ENCODE assay signal across 14 cellular contexts in the genomic region with DNA sequence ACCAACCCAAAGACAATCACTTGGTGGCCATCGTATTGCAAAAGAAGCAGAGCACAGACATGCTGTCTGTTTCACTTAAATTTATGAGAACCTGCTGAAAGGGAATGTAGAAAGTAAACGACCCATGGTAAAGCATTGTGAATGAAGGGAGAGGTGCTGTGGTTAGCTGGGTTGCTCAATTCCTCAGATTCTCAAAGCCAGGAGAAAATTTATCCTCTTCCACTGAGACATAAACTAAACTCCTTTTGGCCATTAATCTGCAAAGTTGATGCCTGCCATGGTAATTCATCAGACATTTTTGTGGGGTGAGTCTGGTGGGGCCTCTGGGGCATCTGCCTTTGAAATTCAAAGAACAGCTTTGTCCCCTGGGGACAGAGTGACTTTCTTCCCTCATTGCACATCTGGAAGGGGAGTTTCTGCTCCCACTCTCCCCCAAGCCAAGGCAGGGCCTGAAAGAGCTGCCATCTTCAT.
DNase-seq lines count a peak whose midpoint lies in the region; ATAC-seq and TF ChIP-seq lines count a peak whose summit lies in the region.
"Had no signal": no experiment of that assay in that cellular context is flagged by ENCODE, and none has a peak within 500 bp of the region (broad histone marks: within the 10 kb centered on the region; RNA-seq: fewer than 3 reads in every experiment).

No MANE protein-coding gene starts in this region.

- peaks cover 11% of the 10 kb centered on the region for H3K4me1 ChIP-seq in mammary epithelial cell (ENCODE audit: insufficient read depth, low read length)
- H3K4me1 ChIP-seq in mesenchymal stem cell (ENCODE audit: control insufficient read depth, insufficient read depth, low read depth, low read length), result no peaks in the 10 kb centered on the region
- H3K4me1 ChIP-seq: transverse colon had no signal

- H2AFZ ChIP-seq in mammary epithelial cell (ENCODE audit: low read depth, low read length) (peak overlapping the region; percentile 64), mesenchymal stem cell (ENCODE audit: low read depth, low read length) (no peak overlapping the region)

- in situ Hi-C loops in mammary epithelial cell (cut with MboI; ENCODE audit: low sequenced_read_pairs in 2 of 2), result no loop called here

- H3K4me1 Mint-ChIP-seq in activated CD4-positive, alpha-beta memory T cell treated with anti-CD3 and anti-CD28 coated beads, Interleukin-2, amount 10 ng/mL, durations not matched to agents 7 days and 5 days, result no peaks in the 10 kb centered on the region

- no peak overlapping the region for H2BK120ac ChIP-seq in mesenchymal stem cell (ENCODE audit: low read depth, low read length)

- H3K9ac ChIP-seq in mammary epithelial cell (ENCODE audit: insufficient read depth, low read length) (no peak overlapping the region), mesenchymal stem cell (ENCODE audit: low read length) (no peak overlapping the region)

- no peak overlapping the region for H3K14ac ChIP-seq in mesenchymal stem cell (ENCODE audit: low read length in 2 of 2)

- no peaks in the 10 kb centered on the region for H3K36me3 Mint-ChIP-seq in activated CD4-positive, alpha-beta memory T cell treated with anti-CD3 and anti-CD28 coated beads, Interleukin-2, amount 10 ng/mL, durations not matched to agents 7 days and 5 days (ENCODE audit: low read depth)

- H3K79me1 ChIP-seq in mesenchymal stem cell (replicated peaks; ENCODE audit: low read length, poor library complexity, severe bottlenecking), result no peaks in the 10 kb centered on the region

- H3K36me3 ChIP-seq in MG63, result no peaks in the 10 kb centered on the region
- H3K36me3 ChIP-seq in mammary epithelial cell (ENCODE audit: insufficient read depth, low read length), result no peaks in the 10 kb centered on the region
- no peaks in the 10 kb centered on the region for H3K36me3 ChIP-seq in mesenchymal stem cell (ENCODE audit: control insufficient read depth in 1 of 2, insufficient read depth in 2 of 2, low read depth in 1 of 2, low read length in 2 of 2)
- H3K36me3 ChIP-seq: sigmoid colon, transverse colon had no signal

- peak overlapping the region in 1 of 2 experiments; percentile 7 for H2BK12ac ChIP-seq in mesenchymal stem cell (ENCODE audit: low read length in 2 of 2)

- DNase-seq in AG09309 (ENCODE audit: low read depth) (peak; percentile 90), MG63 (peak; percentile 23), mammary epithelial cell (peak; percentile 58), mesenchymal stem cell (peak; percentile 78), NCI-H2196 (lab: John Stamatoyannopoulos, UW; ENCODE audit: unreplicated experiment) (no peak)
- DNase-seq in activated CD4-positive, alpha-beta memory T cell treated with anti-CD3 and anti-CD28 coated beads, Interleukin-2, amount 10 ng/mL, durations not matched to agents 7 days and 5 days, result no peak
- DNase-seq: activated CD8-positive, alpha-beta memory T cell treated with anti-CD3 and anti-CD28 coated beads, Interleukin-2, amount 50 U/mL, for 4 hours; dorsolateral prefrontal cortex; hypothalamus; sigmoid colon; transverse colon had no signal

- H3K18ac ChIP-seq in mesenchymal stem cell (ENCODE audit: low read depth in 1 of 2, low read length in 2 of 2), result peak overlapping the region; percentile 7 to 85

- WGBS in mammary epithelial cell (ENCODE audit: low coverage, missing lambda C conversion rate), result 31% methylated on average over 2 of the region's 2 CpGs
- WGBS in mesenchymal stem cell, result 11% methylated on average over 1 of the region's 2 CpGs

- no peak for ATAC-seq in GM18861 (IDR thresholded peaks at IDR 0.05; ENCODE audit: unreplicated experiment)
- ATAC-seq in GM21390 (IDR thresholded peaks at IDR 0.05; ENCODE audit: unreplicated experiment), result no peak

- CTCF ChIA-PET in mammary epithelial cell (lab: Charles Lee; ENCODE audit: low non-redundant PET), result no interaction called here
- CTCF ChIA-PET in activated CD4-positive, alpha-beta memory T cell treated with anti-CD3 and anti-CD28 coated beads, Interleukin-2, amount 10 ng/mL, durations not matched to agents 7 days and 5 days (lab: Charles Lee), result no interaction called here

- H4K91ac ChIP-seq in mesenchymal stem cell (ENCODE audit: low read length), result no peak overlapping the region

- H3K27ac Mint-ChIP-seq in activated CD4-positive, alpha-beta memory T cell treated with anti-CD3 and anti-CD28 coated beads, Interleukin-2, amount 10 ng/mL, durations not matched to agents 7 days and 5 days, result no peak overlapping the region

- H3K4me2 ChIP-seq in mammary epithelial cell (ENCODE audit: insufficient read depth, low read depth, low read length) (peak overlapping the region; percentile 32), mesenchymal stem cell (ENCODE audit: low read length, poor library complexity, severe bottlenecking) (no peak overlapping the region)

- no TSS peak for BruUV-seq in mammary epithelial cell (replicated peaks; lab: Mats Ljungman, UMichigan)

- H3K27me3 Mint-ChIP-seq in activated CD4-positive, alpha-beta memory T cell treated with anti-CD3 and anti-CD28 coated beads, Interleukin-2, amount 10 ng/mL, durations not matched to agents 7 days and 5 days, result no peaks in the 10 kb centered on the region

- peaks cover 6% of the 10 kb centered on the region for H3K9me3 Mint-ChIP-seq in activated CD4-positive, alpha-beta memory T cell treated with anti-CD3 and anti-CD28 coated beads, Interleukin-2, amount 10 ng/mL, durations not matched to agents 7 days and 5 days

- no peak overlapping the region for H3K4me3 Mint-ChIP-seq in activated CD4-positive, alpha-beta memory T cell treated with anti-CD3 and anti-CD28 coated beads, Interleukin-2, amount 10 ng/mL, durations not matched to agents 7 days and 5 days
- H3K4me3 Mint-ChIP-seq: CD14-positive monocyte had no signal

- H4K8ac ChIP-seq in mesenchymal stem cell (ENCODE audit: low read length), result no peak overlapping the region

- POLR2A ChIA-PET in activated CD4-positive, alpha-beta memory T cell treated with anti-CD3 and anti-CD28 coated beads, Interleukin-2, amount 10 ng/mL, durations not matched to agents 7 days and 5 days (lab: Charles Lee), result no interaction called here

- intact Hi-C loops in mammary epithelial cell (cut with micrococcal nuclease), result no loop called here

- TF ChIP-seq CTCF in AG09309 (IDR thresholded peaks at IDR 0.05; ENCODE audit: control insufficient read depth, insufficient read depth, low read depth, low read length, missing control alignments), result no peak
- TF ChIP-seq CTCF in mammary epithelial cell (conservative IDR thresholded peaks at IDR 0.05 in 1 of 2, IDR thresholded peaks at IDR 0.05 in 1 of 2; ENCODE audit: extremely low read depth in 1 of 2, insufficient read depth in 1 of 2, low read depth in 1 of 2, low read length in 2 of 2), result no peak

- H3K9me3 ChIP-seq in MG63 (no peaks in the 10 kb centered on the region), mammary epithelial cell (replicated peaks; ENCODE audit: insufficient read depth, low read length) (no peaks in the 10 kb centered on the region), mesenchymal stem cell (ENCODE audit: control insufficient read depth, low read length) (no peaks in the 10 kb centered on the region)
- H3K9me3 ChIP-seq: sigmoid colon, transverse colon had no signal

- H3K27ac ChIP-seq in mammary epithelial cell (ENCODE audit: insufficient read depth, low read depth, low read length) (no peak overlapping the region), mesenchymal stem cell (ENCODE audit: low read length, poor library complexity, severe bottlenecking) (peak overlapping the region; percentile 35)
- H3K27ac ChIP-seq: dorsolateral prefrontal cortex, sigmoid colon had no signal

- no peak overlapping the region for H3K23ac ChIP-seq in mesenchymal stem cell (ENCODE audit: low read length in 2 of 2)

- no peaks in the 10 kb centered on the region for H4K20me1 ChIP-seq in mammary epithelial cell (ENCODE audit: insufficient read depth, low read length)

- H2BK5ac ChIP-seq in mesenchymal stem cell (ENCODE audit: low read depth, low read length, poor library complexity, severe bottlenecking), result no peak overlapping the region

- no peaks in the 10 kb centered on the region for H3K79me2 ChIP-seq in mammary epithelial cell (ENCODE audit: insufficient read depth, low read length)

- H2AK5ac ChIP-seq in mesenchymal stem cell (ENCODE audit: low read length, severe bottlenecking), result no peak overlapping the region

- no peak overlapping the region for H2BK15ac ChIP-seq in mesenchymal stem cell (ENCODE audit: low read depth, poor library complexity, severe bottlenecking)

- H3K27me3 ChIP-seq in MG63 (no peaks in the 10 kb centered on the region), mammary epithelial cell (ENCODE audit: insufficient read depth, low read length) (no peaks in the 10 kb centered on the region), mesenchymal stem cell (ENCODE audit: control insufficient read depth in 1 of 2, insufficient read depth in 1 of 2, low read length in 2 of 2) (no peaks in the 10 kb centered on the region)
- H3K27me3 ChIP-seq: dorsolateral prefrontal cortex, sigmoid colon, transverse colon had no signal

- dilution Hi-C loops in mammary epithelial cell (cut with HindIII; ENCODE audit: low sequenced_read_pairs), result no loop called here

- H3K4ac ChIP-seq in mesenchymal stem cell (ENCODE audit: low read depth in 1 of 2, low read length in 2 of 2), result no peak overlapping the region

- H3K4me3 ChIP-seq in AG09309 (ENCODE audit: control insufficient read depth, low read depth, low read length) (no peak overlapping the region), MG63 (no peak overlapping the region), mammary epithelial cell (replicated peaks in 1 of 3; ENCODE audit: insufficient read depth in 1 of 3, low read depth in 2 of 3, low read length in 3 of 3) (no peak overlapping the region), mesenchymal stem cell (ENCODE audit: insufficient read depth in 1 of 2, low read depth in 1 of 2, low read length in 2 of 2) (no peak overlapping the region)
- H3K4me3 ChIP-seq: dorsolateral prefrontal cortex, sigmoid colon, transverse colon had no signal

Comparison
In these comparisons a context has a peak if more than half of its experiments do, and no peak if none do; other contexts are left out.
1. DNase-seq: peak in AG09309 (single experiment), MG63 (single experiment), mammary epithelial cell (single experiment) and mesenchymal stem cell (single experiment); none in activated CD4-positive, alpha-beta memory T cell treated with anti-CD3 and anti-CD28 coated beads, Interleukin-2, amount 10 ng/mL, durations not matched to agents 7 days and 5 days (single experiment) and NCI-H2196 (single experiment).